ENCODE assay signal across 7 cellular contexts in the genomic region with DNA sequence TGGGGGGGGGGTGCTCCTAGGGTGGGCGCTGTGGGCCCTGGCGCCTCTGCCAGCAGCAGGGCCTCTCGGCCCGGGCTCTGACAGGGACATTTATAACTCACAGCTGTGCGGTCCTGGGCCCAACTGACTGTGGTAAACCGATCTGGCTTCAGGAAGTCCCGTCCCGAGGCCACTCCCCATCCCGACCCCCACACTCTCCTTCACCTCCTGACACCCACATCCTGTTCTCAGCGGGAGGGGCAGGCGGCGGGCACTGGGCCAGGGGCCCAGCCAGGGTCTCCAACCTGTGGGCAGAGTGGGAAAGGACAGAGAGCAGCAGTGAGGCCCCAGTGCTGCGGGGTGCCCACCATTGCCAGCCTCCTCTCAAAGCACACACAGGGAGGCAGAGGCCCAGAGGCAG.
DNase-seq lines count a peak whose midpoint lies in the region; ATAC-seq, FAIRE-seq and TF ChIP-seq lines count a peak whose summit lies in the region.

No MANE protein-coding gene starts in this region.

- no peak overlapping the region for H3K4me3 ChIP-seq in fibroblast of lung (replicated peaks in 1 of 4; ENCODE audit: control extremely low read depth in 1 of 4, insufficient read depth in 1 of 4, low read depth in 3 of 4, low read length in 4 of 4)
- H3K4me3 ChIP-seq in smooth muscle cell: no peak overlapping the region

- FAIRE-seq in D721Med (lab: Jason Lieb, UNC): no peak

- TF ChIP-seq CTCF in activated B cell treated with CpG ODN at 0.5 μM for 24 hours (IDR thresholded peaks at IDR 0.05): no peak
- no peak for TF ChIP-seq CTCF in fibroblast of lung (conservative IDR thresholded peaks at IDR 0.05 in 1 of 2, IDR thresholded peaks at IDR 0.05 in 1 of 2; ENCODE audit: low read depth in 1 of 2, low read length in 2 of 2)
- TF ChIP-seq CTCF in smooth muscle cell (IDR thresholded peaks at IDR 0.05; ENCODE audit: borderline replicate concordance, insufficient read depth, poor library complexity, severe bottlenecking): no peak
- no peak for TF ChIP-seq CTCF in D721Med (IDR thresholded peaks at IDR 0.05; ENCODE audit: insufficient read depth, missing control alignments)

- DNase-seq in activated B cell treated with CpG ODN at 0.5 μM for 24 hours: no peak
- peak; percentile 57 to 77 for DNase-seq in fibroblast of lung (ENCODE audit: low read depth in 2 of 2)
- no peak for DNase-seq in smooth muscle cell (lab: John Stamatoyannopoulos, UW; ENCODE audit: unreplicated experiment)
- DNase-seq in NCI-H2171 (lab: John Stamatoyannopoulos, UW): no peak
- DNase-seq in D721Med (ENCODE audit: insufficient read length, low spot score): no peak

- H3K9ac ChIP-seq in fibroblast of lung (ENCODE audit: insufficient read depth, low read length) (peak overlapping the region; percentile 54), smooth muscle cell (ENCODE audit: low read depth) (peak overlapping the region; percentile 55)

- H3K4me1 ChIP-seq in fibroblast of lung (ENCODE audit: control insufficient read depth, extremely low read depth, insufficient read depth, low read length): peaks cover 55% of the 10 kb centered on the region
- H3K4me1 ChIP-seq in smooth muscle cell (ENCODE audit: low read depth): peaks cover 30% of the 10 kb centered on the region

- POLR2A ChIA-PET in activated B cell treated with CpG ODN at 0.5 μM for 24 hours (lab: Charles Lee): no interaction called here

- H2AFZ ChIP-seq in fibroblast of lung (ENCODE audit: low read length): no peak overlapping the region
- no peak overlapping the region for H2AFZ ChIP-seq in smooth muscle cell (ENCODE audit: low read depth)

- H4K20me1 ChIP-seq in fibroblast of lung (ENCODE audit: control insufficient read depth, extremely low read depth, insufficient read depth, low read length) (no peaks in the 10 kb centered on the region), smooth muscle cell (ENCODE audit: low read depth) (peaks cover 77% of the 10 kb centered on the region)

- peak overlapping the region; percentile 83 for H3K27ac ChIP-seq in fibroblast of lung (ENCODE audit: insufficient read depth, low read length)
- H3K27ac ChIP-seq in smooth muscle cell (ENCODE audit: low read depth): peak overlapping the region; percentile 93

- CTCF ChIA-PET in activated B cell treated with CpG ODN at 0.5 μM for 24 hours (lab: Charles Lee): no interaction called here

- peaks cover 12% of the 10 kb centered on the region for H3F3A ChIP-seq in smooth muscle cell (ENCODE audit: low read depth)

- peaks cover 33% of the 10 kb centered on the region for H3K4me1 Mint-ChIP-seq in activated B cell treated with CpG ODN at 0.5 μM for 24 hours

- H3K36me3 ChIP-seq in fibroblast of lung (ENCODE audit: control insufficient read depth, insufficient read depth, low read length) (peaks cover 24% of the 10 kb centered on the region), smooth muscle cell (ENCODE audit: low read depth) (no peaks in the 10 kb centered on the region)

- ATAC-seq in GM19372 (IDR thresholded peaks at IDR 0.05; ENCODE audit: low read depth, unreplicated experiment) (peak; percentile 70), HG03108 (IDR thresholded peaks at IDR 0.05; ENCODE audit: unreplicated experiment) (peak; percentile 76), activated B cell treated with CpG ODN at 0.5 μM for 24 hours (ENCODE audit: low read depth) (peak; percentile 47)

- peak overlapping the region; percentile 11 for H3K4me3 Mint-ChIP-seq in activated B cell treated with CpG ODN at 0.5 μM for 24 hours

- no peaks in the 10 kb centered on the region for H3K9me3 Mint-ChIP-seq in activated B cell treated with CpG ODN at 0.5 μM for 24 hours

- H3K27ac Mint-ChIP-seq in activated B cell treated with CpG ODN at 0.5 μM for 24 hours: no peak overlapping the region

- WGBS in smooth muscle cell (ENCODE audit: low lambda C conversion rate): 52% methylated on average over 13 of the region's 13 CpGs

- H3K27me3 Mint-ChIP-seq in activated B cell treated with CpG ODN at 0.5 μM for 24 hours: peaks cover 16% of the 10 kb centered on the region

- no peaks in the 10 kb centered on the region for H3K36me3 Mint-ChIP-seq in activated B cell treated with CpG ODN at 0.5 μM for 24 hours (ENCODE audit: low read depth)

- H3K4me2 ChIP-seq in fibroblast of lung (ENCODE audit: extremely low read depth, insufficient read depth, low read length): no peak overlapping the region
- peak overlapping the region; percentile 18 for H3K4me2 ChIP-seq in smooth muscle cell

- H3K27me3 ChIP-seq in fibroblast of lung (ENCODE audit: control insufficient read depth, insufficient read depth, low read length): no peaks in the 10 kb centered on the region
- H3K27me3 ChIP-seq in smooth muscle cell (ENCODE audit: low read depth): no peaks in the 10 kb centered on the region

- intact Hi-C loops in activated B cell treated with CpG ODN at 0.5 μM for 24 hours (cut with micrococcal nuclease): no loop called here

- peaks cover 59% of the 10 kb centered on the region for H3K79me2 ChIP-seq in fibroblast of lung (ENCODE audit: control insufficient read depth, insufficient read depth, low read length)
- peaks cover 64% of the 10 kb centered on the region for H3K79me2 ChIP-seq in smooth muscle cell (ENCODE audit: low read depth)

- no peaks in the 10 kb centered on the region for H3K9me3 ChIP-seq in fibroblast of lung (ENCODE audit: control insufficient read depth, insufficient read depth, low read depth, low read length)
- no peaks in the 10 kb centered on the region for H3K9me3 ChIP-seq in smooth muscle cell (replicated peaks; ENCODE audit: low read depth)

Comparison
In these comparisons a context has a peak if more than half of its experiments do, and no peak if none do; other contexts are left out.
1. DNase-seq: peak in fibroblast of lung (2 of 2); none in activated B cell treated with CpG ODN at 0.5 μM for 24 hours (single experiment), smooth muscle cell (single experiment), NCI-H2171 (single experiment) and D721Med (single experiment).
2. Peak in every context shown above with its lines, with median percentiles within 50 percentile points of each other: ATAC-seq.